Comparison of ENCODE assay signal across 25 cellular contexts in genomic region chrX:39469126-39469525, GRCh38.
A peak's percentile ranks its signal among the peaks of the same experiment; 100 is the strongest.
DNase-seq lines count a peak whose midpoint lies in the region; ATAC-seq and TF ChIP-seq lines count a peak whose summit lies in the region.
"Had no signal": no experiment of that assay in that cellular context is flagged by ENCODE, and none has a peak within 500 bp of the region (broad histone marks: within the 10 kb centered on the region; RNA-seq: fewer than 3 reads in every experiment).

No MANE protein-coding gene starts in this region.

- H3K27ac ChIP-seq in HEK293 (ENCODE audit: extremely low read depth, low read depth, low read length) = no peak overlapping the region
- H3K27ac ChIP-seq in WERI-Rb-1 = no peak overlapping the region
- H3K27ac ChIP-seq in mesendoderm (ENCODE audit: low read depth, low read length) = no peak overlapping the region
- H3K27ac ChIP-seq: BLaER1 had no signal

- H3K4ac ChIP-seq in mesendoderm (ENCODE audit: low read depth, low read length) = peak overlapping the region; percentile 2

- no peak overlapping the region for H3K4me3 Mint-ChIP-seq in neural crest cell
- no peak overlapping the region for H3K4me3 Mint-ChIP-seq in WTC11
- H3K4me3 Mint-ChIP-seq: CD14-positive monocyte; CD4-positive, alpha-beta memory T cell; CD4-positive, CD25-positive, alpha-beta regulatory T cell had no signal

- no peak for TF ChIP-seq CTCF in HEK293 (tag by site-specific recombination; IDR thresholded peaks at IDR 0.05)
- TF ChIP-seq CTCF in WERI-Rb-1 (IDR thresholded peaks at IDR 0.05; ENCODE audit: low read depth, low read length) = peak; percentile 47
- no peak for TF ChIP-seq CTCF in neural crest cell (conservative IDR thresholded peaks at IDR 0.05)
- no peak for TF ChIP-seq CTCF in WTC11 (IDR thresholded peaks at IDR 0.05)

- CTCF ChIA-PET in HEK293 (lab: Yijun Ruan, JAX) (interaction anchor here (0.6 kb wide), 1 partner anchor 165 kb away, joined by 3 read pairs; no protein-coding TSS in a partner anchor), WTC11 (lab: Charles Lee) (no interaction called here)

- DNase-seq in WERI-Rb-1 = peak; percentile 60
- no peak for DNase-seq in mesendoderm
- no peak for DNase-seq in neural crest cell (ENCODE audit: low read depth, low spot score)
- no peak for DNase-seq in NCI-H2029 treated with DMSO at 0.1 percent for 48 hours (lab: John Stamatoyannopoulos, UW)
- DNase-seq in WTC11 (ENCODE audit: low spot score) = no peak
- DNase-seq: 8988T; ACHN; BE2C; C1 segment of cervical spinal cord; CD4-positive, alpha-beta memory T cell; CD4-positive, CD25-positive, alpha-beta regulatory T cell; CD8-positive, alpha-beta memory T cell; COR-L47; DMS 273 treated with DMSO at 0.1 percent for 48 hours; DMS153; DMS53; DMS79; DND-41; EL; GDM1 had no signal

- peaks cover 4% of the 10 kb centered on the region for H3K27me3 Mint-ChIP-seq in neural crest cell (ENCODE audit: low read depth)
- no peaks in the 10 kb centered on the region for H3K27me3 Mint-ChIP-seq in WTC11 (ENCODE audit: low read depth)
- H3K27me3 Mint-ChIP-seq: CD4-positive, alpha-beta memory T cell; CD4-positive, CD25-positive, alpha-beta regulatory T cell had no signal

- peaks cover 5% of the 10 kb centered on the region for H3K4me1 Mint-ChIP-seq in neural crest cell
- H3K4me1 Mint-ChIP-seq in WTC11 = no peaks in the 10 kb centered on the region
- H3K4me1 Mint-ChIP-seq: CD4-positive, alpha-beta memory T cell; CD4-positive, CD25-positive, alpha-beta regulatory T cell; CD8-positive, alpha-beta memory T cell had no signal

- no peak overlapping the region for H4K8ac ChIP-seq in mesendoderm (ENCODE audit: low read depth, low read length)

- no peak overlapping the region for H2BK5ac ChIP-seq in mesendoderm (ENCODE audit: low read length)

- H3K9me3 ChIP-seq in HEK293 (ENCODE audit: control insufficient read depth, insufficient read depth, low read depth, low read length) (no peaks in the 10 kb centered on the region), WERI-Rb-1 (ENCODE audit: severe bottlenecking) (no peaks in the 10 kb centered on the region)
- H3K9me3 ChIP-seq: BE2C, BLaER1 had no signal

- no peak overlapping the region for H2AK5ac ChIP-seq in mesendoderm (ENCODE audit: low read length)

- POLR2A ChIA-PET in HEK293 (lab: Yijun Ruan, JAX) = no interaction called here
- POLR2A ChIA-PET in WTC11 (lab: Charles Lee) = no interaction called here

- H4K5ac ChIP-seq in mesendoderm (ENCODE audit: low read length) = no peak overlapping the region

- no peaks in the 10 kb centered on the region for H3K27me3 ChIP-seq in WERI-Rb-1 (ENCODE audit: insufficient read depth, low read depth, severe bottlenecking)
- no peaks in the 10 kb centered on the region for H3K27me3 ChIP-seq in mesendoderm (ENCODE audit: insufficient read depth, low read length, poor library complexity)
- H3K27me3 ChIP-seq: BE2C, BLaER1 had no signal

- no peak overlapping the region for H2BK120ac ChIP-seq in mesendoderm (ENCODE audit: low read depth, low read length)

- H3K18ac ChIP-seq in mesendoderm (ENCODE audit: low read length) = no peak overlapping the region

- H3K36me3 Mint-ChIP-seq in neural crest cell (ENCODE audit: low read depth) = no peaks in the 10 kb centered on the region
- no peaks in the 10 kb centered on the region for H3K36me3 Mint-ChIP-seq in WTC11
- H3K36me3 Mint-ChIP-seq: CD14-positive monocyte; CD4-positive, alpha-beta memory T cell; CD4-positive, CD25-positive, alpha-beta regulatory T cell had no signal

- H3K4me2 ChIP-seq in mesendoderm (ENCODE audit: low read length) = no peak overlapping the region
- H3K4me2 ChIP-seq: BLaER1 had no signal

- H3K9ac ChIP-seq in mesendoderm (ENCODE audit: low read length) = no peak overlapping the region
- H3K9ac ChIP-seq: BLaER1 had no signal

- peak overlapping the region; percentile 23 for H3K27ac Mint-ChIP-seq in neural crest cell (ENCODE audit: unreplicated experiment)
- H3K27ac Mint-ChIP-seq in WTC11 = no peak overlapping the region
- H3K27ac Mint-ChIP-seq: CD4-positive, alpha-beta memory T cell; CD8-positive, alpha-beta memory T cell had no signal

- no CpG with 5 or more reads among the region's 4 CpGs for WGBS in mesendoderm (ENCODE audit: extremely low coverage, insufficient coverage, low lambda C conversion rate)

- H3K79me2 ChIP-seq in mesendoderm (ENCODE audit: control insufficient read depth, insufficient read depth, low read length) = no peaks in the 10 kb centered on the region

- no peaks in the 10 kb centered on the region for H3K4me1 ChIP-seq in HEK293 (ENCODE audit: control insufficient read depth, insufficient read depth, low read length)
- H3K4me1 ChIP-seq in mesendoderm (ENCODE audit: control insufficient read depth, low read depth, low read length) = no peaks in the 10 kb centered on the region
- H3K4me1 ChIP-seq: BE2C had no signal

- H3K36me3 ChIP-seq in HEK293 (ENCODE audit: control insufficient read depth in 2 of 2, insufficient read depth in 1 of 2, low read length in 2 of 2) = no peaks in the 10 kb centered on the region
- no peaks in the 10 kb centered on the region for H3K36me3 ChIP-seq in WERI-Rb-1
- no peaks in the 10 kb centered on the region for H3K36me3 ChIP-seq in mesendoderm (ENCODE audit: control insufficient read depth, insufficient read depth, low read length)
- H3K36me3 ChIP-seq: BE2C, BLaER1 had no signal

- ATAC-seq in HG02884 (IDR thresholded peaks at IDR 0.05; ENCODE audit: unreplicated experiment) (no peak), HG03175 (IDR thresholded peaks at IDR 0.05; ENCODE audit: unreplicated experiment) (no peak), WTC11 (no peak)

- H3K4me3 ChIP-seq in HEK293 (ENCODE audit: low read depth, low read length) (no peak overlapping the region), WERI-Rb-1 (ENCODE audit: low read depth, low read length) (no peak overlapping the region), mesendoderm (ENCODE audit: low read length) (no peak overlapping the region)
- H3K4me3 ChIP-seq: BLaER1 had no signal

- no peak overlapping the region for H2BK15ac ChIP-seq in mesendoderm (replicated peaks; ENCODE audit: low read depth)

- H3K23ac ChIP-seq in mesendoderm (ENCODE audit: low read length) = no peak overlapping the region

- no peaks in the 10 kb centered on the region for H3K79me1 ChIP-seq in mesendoderm (ENCODE audit: low read length)

- H3K56ac ChIP-seq in mesendoderm (ENCODE audit: low read length) = peak overlapping the region; percentile 49

- peaks cover 2% of the 10 kb centered on the region for H3K9me3 Mint-ChIP-seq in neural crest cell
- H3K9me3 Mint-ChIP-seq in WTC11 = no peaks in the 10 kb centered on the region
- H3K9me3 Mint-ChIP-seq: CD4-positive, alpha-beta memory T cell; CD4-positive, CD25-positive, alpha-beta regulatory T cell; CD8-positive, alpha-beta memory T cell had no signal

TF ChIP-seq in HEK293, 187 proteins besides CTCF, POLR2A, EP300 and RAD21:
- TF ChIP-seq HIC1 (tag by site-specific recombination; IDR thresholded peaks at IDR 0.05) (no peak), ZIC2 (tag by site-specific recombination; IDR thresholded peaks at IDR 0.05) (peak; percentile 28; the same call in 1 of the 2 replicates)

TF ChIP-seq in WTC11, 78 proteins besides CTCF, POLR2A, EP300 and RAD21:
- TF ChIP-seq ZBTB21 (CRISPR knock-in tag; IDR thresholded peaks at IDR 0.05; ENCODE audit: borderline replicate concordance) (no peak), KAT7 (CRISPR knock-in tag; IDR thresholded peaks at IDR 0.05; ENCODE audit: borderline replicate concordance) (no peak), MXD4 (CRISPR knock-in tag; IDR thresholded peaks at IDR 0.05; ENCODE audit: borderline replicate concordance) (no peak), ZNF416 (CRISPR knock-in tag; IDR thresholded peaks at IDR 0.05) (no peak), NFYB (CRISPR knock-in tag; conservative IDR thresholded peaks at IDR 0.05; ENCODE audit: low read depth) (no peak), ATF3 (CRISPR knock-in tag; conservative IDR thresholded peaks at IDR 0.05) (no peak), NR1H2 (CRISPR knock-in tag; IDR thresholded peaks at IDR 0.05) (no peak)
TF ChIP-seq in WTC11: peak in this region for 0.
